Comparison of ENCODE assay signal across 8 cellular contexts in genomic region chr11:130131957-130132850, GRCh38. TPM values are rescaled to one million over a fixed set of nuclear protein-coding genes. Genes with fewer than 3 reads are reported as not detected.
DNase-seq lines count a peak whose midpoint lies in the region; ATAC-seq and TF ChIP-seq lines count a peak whose summit lies in the region.

No MANE protein-coding gene starts in this region.

- H3K27me3 ChIP-seq in OCI-LY3 (ENCODE audit: low read depth, low read length) = no peaks in the 10 kb centered on the region

- H4K20me1 ChIP-seq in OCI-LY3 (ENCODE audit: insufficient read depth, low read length) = no peaks in the 10 kb centered on the region

- DNase-seq in AML-193 (lab: John Stamatoyannopoulos, UW) (peak; percentile 67 to 73), HT-29 (ENCODE audit: low spot score) (peak; percentile 95), germinal center (ENCODE audit: low spot score) (peak; percentile 81), retina (peak; percentile 71), posterior cingulate gyrus (no peak)
- DNase-seq in activated T-cell treated with anti-CD3 and anti-CD28 coated beads, Interleukin-2, amount 50 U/mL, for 72 hours = peak; percentile 38 to 63

- H3K4me1 Mint-ChIP-seq in activated T-cell treated with anti-CD3 and anti-CD28 coated beads, Interleukin-2, amount 50 U/mL, for 72 hours (ENCODE audit: low read depth) = no peaks in the 10 kb centered on the region

- H3K79me2 ChIP-seq in OCI-LY3 (ENCODE audit: low read length) = no peaks in the 10 kb centered on the region

- no peak overlapping the region for H3K4me2 ChIP-seq in OCI-LY3 (ENCODE audit: low read length)

- no peaks in the 10 kb centered on the region for H3K27me3 Mint-ChIP-seq in activated T-cell treated with anti-CD3 and anti-CD28 coated beads, Interleukin-2, amount 50 U/mL, for 72 hours (ENCODE audit: low read depth)

- H3K4me1 ChIP-seq in OCI-LY3 (ENCODE audit: low read length) = no peaks in the 10 kb centered on the region

- H2AFZ ChIP-seq in OCI-LY3 (ENCODE audit: low read depth, low read length) = no peak overlapping the region

- H3K36me3 Mint-ChIP-seq in activated T-cell treated with anti-CD3 and anti-CD28 coated beads, Interleukin-2, amount 50 U/mL, for 72 hours (ENCODE audit: insufficient read depth in 2 of 2) = peaks cover 0 to 4% of the 10 kb centered on the region in 2 donors

- H3K36me3 ChIP-seq in OCI-LY3 (replicated peaks; ENCODE audit: low read depth, low read length) = peaks cover 25% of the 10 kb centered on the region

- intact Hi-C loops in posterior cingulate gyrus (cut with DNase I) = loop anchor here (1.0 to 10.0 kb wide), 2 partner anchors 127 to 209 kb away; partner anchors contain the start of gene PRDM10

- H3K9me3 Mint-ChIP-seq in activated T-cell treated with anti-CD3 and anti-CD28 coated beads, Interleukin-2, amount 50 U/mL, for 72 hours = no peaks in the 10 kb centered on the region

- H3K9me3 ChIP-seq in OCI-LY3 (ENCODE audit: insufficient read depth, low read length) = no peaks in the 10 kb centered on the region

- H3K27ac ChIP-seq in OCI-LY3 (ENCODE audit: low read length) = no peak overlapping the region

- H3K27ac Mint-ChIP-seq in activated T-cell treated with anti-CD3 and anti-CD28 coated beads, Interleukin-2, amount 50 U/mL, for 72 hours = no peak overlapping the region

- no peak overlapping the region for H3K9ac ChIP-seq in OCI-LY3 (ENCODE audit: low read length)

- no peak overlapping the region for H3K4me3 ChIP-seq in OCI-LY3 (ENCODE audit: low read length)

- ATAC-seq in GM18858 (IDR thresholded peaks at IDR 0.05; ENCODE audit: unreplicated experiment) = peak; percentile 47
- peak; percentile 68 to 77 for ATAC-seq in activated T-cell treated with anti-CD3 and anti-CD28 coated beads, Interleukin-2, amount 50 U/mL, for 72 hours (replicated peaks in 1 of 2)

- TF ChIP-seq CTCF in OCI-LY3 (IDR thresholded peaks at IDR 0.05; ENCODE audit: low read depth, low read length) = peak; percentile 83

- H3K4me3 Mint-ChIP-seq in activated T-cell treated with anti-CD3 and anti-CD28 coated beads, Interleukin-2, amount 50 U/mL, for 72 hours = no peak overlapping the region

RNA-seq across cellular contexts. Expression of gene ST14, which starts 27.4 kb away (rescaled TPM):
- total RNA-seq in HT-29 (2014; rRNA removed; shearing (Covaris generic)) = 543 and 609 TPM in 2 replicates
- total RNA-seq in activated T-cell treated with anti-CD3 and anti-CD28 coated beads, Interleukin-2, amount 50 U/mL, for 72 hours = not detected

Comparison
In these comparisons a context has a peak if more than half of its experiments do, and no peak if none do; other contexts are left out.
1. DNase-seq: peak in AML-193 (2 of 2), HT-29 (single experiment), activated T-cell treated with anti-CD3 and anti-CD28 coated beads, Interleukin-2, amount 50 U/mL, for 72 hours (2 of 2), germinal center (single experiment) and retina (single experiment); none in posterior cingulate gyrus (0 of 10).
2. RNA of gene ST14, which starts 27.4 kb away (total RNA-seq): 543 to 609 TPM in HT-29; not detected in activated T-cell treated with anti-CD3 and anti-CD28 coated beads, Interleukin-2, amount 50 U/mL, for 72 hours; every median in the first group is over 100 times any median in the second.